In genomic region chr15:23416349-23417276, GRCh38 we compare ENCODE assay signal across 18 cellular contexts. TPM values are rescaled to one million over a fixed set of nuclear protein-coding genes. Genes with fewer than 3 reads are reported as not detected.
DNase-seq lines count a peak whose midpoint lies in the region; ATAC-seq and TF ChIP-seq lines count a peak whose summit lies in the region.
"Had no signal": no experiment of that assay in that cellular context is flagged by ENCODE, and none has a peak within 500 bp of the region (broad histone marks: within the 10 kb centered on the region; RNA-seq: fewer than 3 reads in every experiment).

No MANE protein-coding gene starts in this region.

- H2BK12ac ChIP-seq in H9 (ENCODE audit: insufficient read length, low read depth, low read length) = no peak overlapping the region

- no CpG with 5 or more reads among the region's 43 CpGs for WGBS in H9 (ENCODE audit: extremely low coverage, insufficient read length, low lambda C conversion rate)
- WGBS in SK-N-SH (ENCODE audit: low lambda C conversion rate) = 26% methylated on average over 19 of the region's 43 CpGs

- no peaks in the 10 kb centered on the region for H3K9me2 ChIP-seq in SK-N-SH

- CTCF ChIA-PET in SK-N-SH (lab: Yijun Ruan, JAX) = no interaction called here

- H3K79me2 ChIP-seq in H9 (ENCODE audit: insufficient read depth, low read length) = no peaks in the 10 kb centered on the region
- no peaks in the 10 kb centered on the region for H3K79me2 ChIP-seq in SK-N-SH (ENCODE audit: insufficient read depth)
- H3K79me2 ChIP-seq: hepatocyte had no signal

- no peak overlapping the region for H3K56ac ChIP-seq in H9 (ENCODE audit: insufficient read length, low read depth, low read length)

- H3K4me3 Mint-ChIP-seq in H9 = no peak overlapping the region; a peak in 2 of 5 replicates
- H3K4me3 Mint-ChIP-seq: activated T-helper 1 cell treated with anti-CD3 and anti-CD28 coated beads, Interleukin-12 subunit alpha, Interleukin-12 subunit beta, Interleukin-2, Interleukin-4 antibody, amounts not matched to agents 30 ng/mL and 10 ng/mL and 1 ng/mL, durations not matched to agents 14 hours and 24 hours and 36 hours; neural progenitor cell had no signal

- H4K8ac ChIP-seq in H9 (replicated peaks; ENCODE audit: insufficient read length, low read depth, low read length) = no peak overlapping the region

- H3K27me3 ChIP-seq in H9 (ENCODE audit: insufficient read depth, low read length) (no peaks in the 10 kb centered on the region), SK-N-SH (ENCODE audit: insufficient read depth) (peaks cover 27% of the 10 kb centered on the region; the same call in 1 of the 2 replicates)
- H3K27me3 ChIP-seq: hepatocyte, neural progenitor cell, right lobe of liver had no signal

- H3K4ac ChIP-seq in H9 (ENCODE audit: low read depth, low read length) = no peak overlapping the region

- H3K4me3 ChIP-seq in SK-N-SH (ENCODE audit: low read depth in 2 of 2, low read length in 1 of 2) = no peak overlapping the region
- H3K4me3 ChIP-seq: hepatocyte, neural progenitor cell, right lobe of liver had no signal

- H3K27ac ChIP-seq in H9 (ENCODE audit: insufficient read length, low read depth, low read length) (no peak overlapping the region), SK-N-SH (ENCODE audit: low read depth in 2 of 2, low read length in 1 of 2) (no peak overlapping the region)
- H3K27ac ChIP-seq: C4-2B, hepatocyte, neural progenitor cell, right lobe of liver had no signal

- H3K18ac ChIP-seq in H9 (ENCODE audit: insufficient read length, low read depth, low read length) = no peak overlapping the region

- no peak overlapping the region for H2BK20ac ChIP-seq in H9 (ENCODE audit: low read depth, low read length, poor library complexity, severe bottlenecking)

- H3K4me2 ChIP-seq in H9 (ENCODE audit: insufficient read depth, insufficient read length, low read length) (no peak overlapping the region), SK-N-SH (no peak overlapping the region)
- H3K4me2 ChIP-seq: hepatocyte, neural progenitor cell had no signal

- H3F3A ChIP-seq in SK-N-SH (replicated peaks; ENCODE audit: insufficient read depth) = no peaks in the 10 kb centered on the region

- H3K27ac Mint-ChIP-seq in H9 = no peak overlapping the region; a peak in 1 of 7 replicates
- H3K27ac Mint-ChIP-seq: activated T-helper 1 cell treated with anti-CD3 and anti-CD28 coated beads, Interleukin-12 subunit alpha, Interleukin-12 subunit beta, Interleukin-2, Interleukin-4 antibody, amounts not matched to agents 30 ng/mL and 10 ng/mL and 1 ng/mL, durations not matched to agents 14 hours and 24 hours and 36 hours; neural progenitor cell had no signal

- no peaks in the 10 kb centered on the region for H3K79me1 ChIP-seq in H9 (ENCODE audit: insufficient read depth, low read depth, low read length, poor library complexity, severe bottlenecking)

- peak; percentile 67 for DNase-seq in H9
- DNase-seq in SK-N-SH = peak; percentile 53
- peak; percentile 89 for DNase-seq in mesenteric fat pad (ENCODE audit: low spot score)
- no peak for DNase-seq in NCI-H2196 treated with DMSO at 0.1 percent for 48 hours (lab: John Stamatoyannopoulos, UW; ENCODE audit: unreplicated experiment)
- DNase-seq in SIG-M5 (lab: John Stamatoyannopoulos, UW) = no peak
- DNase-seq in SKM-1 treated with dmso at 0.1 percent for 144 hours (lab: John Stamatoyannopoulos, UW; ENCODE audit: unreplicated experiment) = no peak
- DNase-seq in EL = no peak
- DNase-seq: NCI-H1417; NCI-H510A; stimulated activated naive CD4-positive, alpha-beta T cell had no signal

- H3T11ph ChIP-seq in H9 (ENCODE audit: low read length) = no peak overlapping the region

- H3K27me3 Mint-ChIP-seq in H9 (ENCODE audit: low read depth) = peaks cover 1% of the 10 kb centered on the region; the same call in 1 of the 2 replicates

- H4K20me1 ChIP-seq in H9 (ENCODE audit: control insufficient read depth, insufficient read depth, insufficient read length) (no peaks in the 10 kb centered on the region), SK-N-SH (ENCODE audit: insufficient read depth) (no peaks in the 10 kb centered on the region)

- H4K91ac ChIP-seq in H9 (ENCODE audit: insufficient read length, low read depth, low read length) = no peak overlapping the region

- no peaks in the 10 kb centered on the region for H3K4me1 ChIP-seq in H9 (ENCODE audit: insufficient read depth, low read length)
- no peaks in the 10 kb centered on the region for H3K4me1 ChIP-seq in SK-N-SH (ENCODE audit: control insufficient read depth in 1 of 2, insufficient read depth in 2 of 2, low read depth in 1 of 2, low read length in 1 of 2)
- H3K4me1 ChIP-seq: neural progenitor cell, right lobe of liver had no signal

- H4K5ac ChIP-seq in H9 (ENCODE audit: insufficient read length, low read depth, low read length) = no peak overlapping the region

- ATAC-seq in GM18909 (IDR thresholded peaks at IDR 0.05; ENCODE audit: poor library complexity, unreplicated experiment) = peak; percentile 81

- H3K9me3 ChIP-seq in H9 (ENCODE audit: control insufficient read depth, low read depth, low read length) = peaks cover 18% of the 10 kb centered on the region
- H3K9me3 ChIP-seq in SK-N-SH = no peaks in the 10 kb centered on the region
- H3K9me3 ChIP-seq: right lobe of liver had no signal

- no peak overlapping the region for H2AK5ac ChIP-seq in H9 (ENCODE audit: insufficient read length, low read length)

- H3K23me2 ChIP-seq in H9 (ENCODE audit: insufficient read length, low read depth, low read length, poor library complexity, severe bottlenecking) = no peaks in the 10 kb centered on the region

- H2BK120ac ChIP-seq in H9 (ENCODE audit: low read depth, low read length, poor library complexity, severe bottlenecking) = no peak overlapping the region

- no peaks in the 10 kb centered on the region for H3K36me3 ChIP-seq in SK-N-SH (replicated peaks in 1 of 2; ENCODE audit: control insufficient read depth in 1 of 2, insufficient read depth in 2 of 2, low read length in 1 of 2)
- H3K36me3 ChIP-seq: neural progenitor cell, right lobe of liver had no signal

- no peak overlapping the region for H3K14ac ChIP-seq in H9 (ENCODE audit: insufficient read depth, low read length)

- TF ChIP-seq CTCF in H9 (conservative IDR thresholded peaks at IDR 0.05) (no peak), SK-N-SH (IDR thresholded peaks at IDR 0.05) (no peak)

- H3K36me3 Mint-ChIP-seq in H9 (ENCODE audit: insufficient read depth in 1 of 3, low read depth in 3 of 3) = peaks cover 3 to 10% (median 4%) of the 10 kb centered on the region in 3 experiments; a peak in 2 of 7 replicates
- H3K36me3 Mint-ChIP-seq: neural progenitor cell had no signal

- H2AFZ ChIP-seq in H9 (ENCODE audit: low read length) = no peak overlapping the region
- no peak overlapping the region for H2AFZ ChIP-seq in SK-N-SH (ENCODE audit: low read depth)
- H2AFZ ChIP-seq: hepatocyte, neural progenitor cell had no signal

- POLR2A ChIA-PET in SK-N-SH (lab: Yijun Ruan, JAX) = no interaction called here

- H2BK15ac ChIP-seq in H9 (ENCODE audit: low read depth, low read length) = no peak overlapping the region

- TF ChIP-seq EP300 in SK-N-SH (IDR thresholded peaks at IDR 0.05; ENCODE audit: borderline replicate concordance in 1 of 2, low read depth in 1 of 2, low read length in 1 of 2) = no peak

- H3K9ac ChIP-seq in H9 (ENCODE audit: extremely low read depth, insufficient read length, low read length) (no peak overlapping the region), SK-N-SH (no peak overlapping the region)
- H3K9ac ChIP-seq: neural progenitor cell had no signal

- no peak for TF ChIP-seq RAD21 in SK-N-SH (IDR thresholded peaks at IDR 0.05; ENCODE audit: low read length)

- H3K9me3 Mint-ChIP-seq in H9 = peaks cover 68 to 74% of the 10 kb centered on the region in 2 experiments
- H3K9me3 Mint-ChIP-seq: activated T-helper 1 cell treated with anti-CD3 and anti-CD28 coated beads, Interleukin-12 subunit alpha, Interleukin-12 subunit beta, Interleukin-2, Interleukin-4 antibody, amounts not matched to agents 30 ng/mL and 10 ng/mL and 1 ng/mL, durations not matched to agents 14 hours and 24 hours and 36 hours had no signal

- peaks cover 0 to 10% of the 10 kb centered on the region in 2 experiments; a peak in 2 of 4 replicates for H3K4me1 Mint-ChIP-seq in H9

- H2BK5ac ChIP-seq in H9 (ENCODE audit: insufficient read length, low read length) = no peak overlapping the region

- no peak overlapping the region for H3K23ac ChIP-seq in H9 (ENCODE audit: insufficient read length, low read depth, low read length)

TF ChIP-seq in SK-N-SH, 30 proteins besides CTCF, POLR2A, EP300 and RAD21 (continues in another document):
- no peak for TF ChIP-seq MAX (IDR thresholded peaks at IDR 0.05; ENCODE audit: low read depth)
- TF ChIP-seq YY1 (IDR thresholded peaks at IDR 0.05; ENCODE audit: low read depth) = no peak
- TF ChIP-seq EZH2phosphoT487 (IDR thresholded peaks at IDR 0.05; ENCODE audit: borderline replicate concordance, low read depth) = no peak
- no peak for TF ChIP-seq SMC3 (IDR thresholded peaks at IDR 0.05; ENCODE audit: low read depth, low read length)
- TF ChIP-seq FOXM1 (IDR thresholded peaks at IDR 0.05; ENCODE audit: low read depth) = no peak
- no peak for TF ChIP-seq FOSL2 (IDR thresholded peaks at IDR 0.05; ENCODE audit: borderline replicate concordance, low read depth)
- TF ChIP-seq ZBTB33 (IDR thresholded peaks at IDR 0.05; ENCODE audit: borderline replicate concordance, low read depth) = no peak

RNA-seq across cellular contexts. Expression of gene GOLGA6L2, which starts 30.4 kb away (rescaled TPM):
- not detected in 2 replicates for total RNA-seq in H9 (2021)
- polyA plus RNA-seq in SK-N-SH (2012; rRNA removed) = not detected in 2 replicates
- not detected in 2 replicates for polyA plus RNA-seq in SK-N-SH (2012; cell fraction: cytosol; rRNA removed)
- not detected in 2 replicates for polyA plus RNA-seq in SK-N-SH (2012; cell fraction: nucleus; rRNA removed)
- total RNA-seq in mesenteric fat pad = not detected
- total RNA-seq: activated T-helper 1 cell treated with anti-CD3 and anti-CD28 coated beads, Interleukin-12 subunit alpha, Interleukin-12 subunit beta, Interleukin-2, Interleukin-4 antibody, amounts not matched to agents 30 ng/mL and 10 ng/mL and 1 ng/mL, durations not matched to agents 14 hours and 24 hours and 36 hours; hepatocyte; lower leg skin; right lobe of liver; RPMI7951 had no signal
- polyA plus RNA-seq: hepatocyte had no signal

Comparison
In these comparisons a context has a peak if more than half of its experiments do, and no peak if none do; other contexts are left out.
1. DNase-seq: peak in H9 (single experiment), SK-N-SH (single experiment) and mesenteric fat pad (single experiment); none in NCI-H2196 treated with DMSO at 0.1 percent for 48 hours (single experiment), SIG-M5 (single experiment), SKM-1 treated with dmso at 0.1 percent for 144 hours (single experiment) and EL (single experiment).